In genomic region chr17:13212861-13213260, GRCh38 we compare ENCODE assay signal across 24 cellular contexts.
DNase-seq lines count a peak whose midpoint lies in the region; ATAC-seq and TF ChIP-seq lines count a peak whose summit lies in the region.
"Had no signal": no experiment of that assay in that cellular context is flagged by ENCODE, and none has a peak within 500 bp of the region (broad histone marks: within the 10 kb centered on the region; RNA-seq: fewer than 3 reads in every experiment).

No MANE protein-coding gene starts in this region.

- peaks cover 8% of the 10 kb centered on the region for H3K4me1 ChIP-seq in body of pancreas
- H3K4me1 ChIP-seq: A549; BLaER1 treated with 17β-estradiol and CSF1 and Interleukin-3, amounts not matched to agents 10 nM and 100 nM had no signal

- H3K36me3 ChIP-seq in body of pancreas (replicated peaks in 1 of 2; ENCODE audit: insufficient read depth in 1 of 2, low read depth in 2 of 2), result no peaks in the 10 kb centered on the region
- H3K36me3 ChIP-seq: BLaER1 treated with 17β-estradiol and CSF1 and Interleukin-3, amounts not matched to agents 10 nM and 100 nM had no signal

- DNase-seq in NCI-H1092 (lab: John Stamatoyannopoulos, UW), result peak; percentile 29
- peak; percentile 84 for DNase-seq in NCI-H1105 treated with DMSO at 0.1 percent for 48 hours (lab: John Stamatoyannopoulos, UW)
- DNase-seq in NCI-H69 (lab: John Stamatoyannopoulos, UW), result peak; percentile 16
- peak in 1 of 4 donors; percentile 5 for DNase-seq in body of pancreas
- DNase-seq in SW 1271 (lab: John Stamatoyannopoulos, UW), result no peak
- no peak for DNase-seq in GM13977 (ENCODE audit: low spot score)
- no peak for DNase-seq in retina
- DNase-seq: AML-193; CD4-positive, alpha-beta T cell; COR-L47; DND-41; KBM-7; MV-4-11; NCI-H1417 treated with DMSO at 0.1 percent for 48 hours; NCI-H1930; NCI-H2227 treated with DMSO at 0.1 percent for 48 hours; NCI-H82; SIG-M5; T-helper 9 cell had no signal

- no peaks in the 10 kb centered on the region for H3K27me3 ChIP-seq in body of pancreas
- H3K27me3 ChIP-seq: BLaER1 treated with 17β-estradiol and CSF1 and Interleukin-3, amounts not matched to agents 10 nM and 100 nM had no signal

- TF ChIP-seq POLR2A in body of pancreas (IDR thresholded peaks at IDR 0.05), result no peak

- no peak overlapping the region for H3K4me3 ChIP-seq in body of pancreas
- H3K4me3 ChIP-seq: A549; BLaER1 treated with 17β-estradiol and CSF1 and Interleukin-3, amounts not matched to agents 10 nM and 100 nM; SK-N-MC had no signal

- TF ChIP-seq CTCF in body of pancreas (IDR thresholded peaks at IDR 0.05) (no peak), GM13977 (IDR thresholded peaks at IDR 0.05; ENCODE audit: extremely low read depth, insufficient read depth, missing control alignments) (no peak)

- in situ Hi-C loops in GM13977 (cut with MboI; ENCODE audit: low pct_unique_long_range_greater_than_20kb, low sequenced_read_pairs, unreplicated experiment), result no loop called here

- H3K9me3 ChIP-seq in body of pancreas, result no peaks in the 10 kb centered on the region
- H3K9me3 ChIP-seq: A549 had no signal

- ATAC-seq in body of pancreas, result peak; percentile 77
- ATAC-seq: A549, Panc1 had no signal

- no peak overlapping the region for H3K27ac ChIP-seq in body of pancreas
- H3K27ac ChIP-seq: A549; BLaER1 treated with 17β-estradiol and CSF1 and Interleukin-3, amounts not matched to agents 10 nM and 100 nM; RWPE1; SK-N-MC had no signal

- intact Hi-C loops in body of pancreas (cut with DNase I), result no loop called here

Comparison
In these comparisons a context has a peak if more than half of its experiments do, and no peak if none do; other contexts are left out.
1. DNase-seq: peak in NCI-H1092 (single experiment), NCI-H1105 treated with DMSO at 0.1 percent for 48 hours (single experiment) and NCI-H69 (single experiment); none in SW 1271 (0 of 2), GM13977 (single experiment) and retina (single experiment).